Comparison of ENCODE assay signal across 8 cellular contexts in genomic region chr11:57324886-57325734, GRCh38. TPM values are rescaled to one million over a fixed set of nuclear protein-coding genes. Genes with fewer than 3 reads are reported as not detected.
DNase-seq lines count a peak whose midpoint lies in the region; ATAC-seq and TF ChIP-seq lines count a peak whose summit lies in the region.

Gene TNKS1BP1, minus strand, starts transcription at chr11:57324952. Its CDS starts 3,067 bp downstream, at chr11:57321885.

- peak; percentile 8 for TF ChIP-seq CTCF in fibroblast of the aortic adventitia (IDR thresholded peaks at IDR 0.05; ENCODE audit: insufficient read depth, low read length)
- TF ChIP-seq CTCF in nephron (IDR thresholded peaks at IDR 0.05; ENCODE audit: unreplicated experiment in 3 of 3): peak in 1 of 3 experiments; percentile 9

- peak within 1 kb of the TSS; percentile 94 for H3K9ac ChIP-seq in ES-I3 (ENCODE audit: low read depth, low read length)

- H3K27me3 Mint-ChIP-seq in nephron (ENCODE audit: low read depth): peaks cover 3% of the 10 kb centered on the region

- H3K4me1 ChIP-seq in ES-I3 (ENCODE audit: insufficient read depth, low read length): peaks cover 26% of the 10 kb centered on the region

- H3K36me3 Mint-ChIP-seq in nephron (ENCODE audit: low read depth): peaks cover 53% of the 10 kb centered on the region

- H3K27me3 ChIP-seq in H7 (ENCODE audit: control insufficient read depth, insufficient read depth, low read length): no peaks in the 10 kb centered on the region

- H3K4me3 ChIP-seq in H7 (ENCODE audit: insufficient read depth, low read depth, low read length) (peak within 1 kb of the TSS; percentile 72), fibroblast of the aortic adventitia (ENCODE audit: low read depth, low read length) (peak within 1 kb of the TSS; percentile 91)

- no peaks in the 10 kb centered on the region for H3K9me3 ChIP-seq in ES-I3 (ENCODE audit: control insufficient read depth, insufficient read depth, low read length)

- ATAC-seq in stimulated activated naive CD8-positive, alpha-beta T cell treated with anti-CD3 and anti-CD28 coated beads, Interleukin-15, Interleukin-2, amounts not matched to agents 100 U/mL and 50 U/mL, for 24 hours: peak; percentile 91

- peak; percentile 98 for DNase-seq in H7
- peak; percentile 94 for DNase-seq in M059J (ENCODE audit: low read depth)
- DNase-seq in SIG-M5 (lab: John Stamatoyannopoulos, UW): peak; percentile 78
- DNase-seq in activated gamma-delta T cell (lab: John Stamatoyannopoulos, UW): peak; percentile 75
- peak; percentile 97 for DNase-seq in fibroblast of the aortic adventitia (ENCODE audit: low read depth)
- DNase-seq in stimulated activated naive CD8-positive, alpha-beta T cell treated with anti-CD3 and anti-CD28 coated beads, Interleukin-15, Interleukin-2, amounts not matched to agents 100 U/mL and 50 U/mL, for 24 hours: peak; percentile 91

- peaks cover 25% of the 10 kb centered on the region for H3K36me3 ChIP-seq in ES-I3 (ENCODE audit: insufficient read depth, low read length)
- H3K36me3 ChIP-seq in H7 (replicated peaks; ENCODE audit: control insufficient read depth, insufficient read depth, low read length): peaks cover 41% of the 10 kb centered on the region

- H3K4me1 Mint-ChIP-seq in nephron: peaks cover 57% of the 10 kb centered on the region

- no peaks in the 10 kb centered on the region for H3K9me3 Mint-ChIP-seq in nephron

- H3K27ac Mint-ChIP-seq in nephron: peak within 1 kb of the TSS; percentile 98 to 99 (median 98)

- H3K4me3 Mint-ChIP-seq in nephron: peak within 1 kb of the TSS; percentile 89 to 97 (median 90)

RNA-seq across cellular contexts. Expression of gene TNKS1BP1, which starts in this region (rescaled TPM):
- 38.3 and 48.5 TPM in 2 replicates for total RNA-seq in H7 (2014; rRNA removed; shearing (Covaris generic))
- 18.4 and 44.4 TPM in 2 replicates for total RNA-seq in M059J (2014; rRNA removed; shearing (Covaris generic))
- total RNA-seq in fibroblast of the aortic adventitia (ENCODE audit: low replicate concordance): 70.0 and 108 TPM in 2 replicates

Comparison
In these comparisons a context has a peak if more than half of its experiments do, and no peak if none do; other contexts are left out.
1. Peak in every context shown above with its lines: DNase-seq, ATAC-seq and H3K4me3 ChIP-seq.